17 cellular contexts compared by ENCODE assay signal in genomic region chr11:134519788-134520187, GRCh38.
DNase-seq lines count a peak whose midpoint lies in the region; ATAC-seq and TF ChIP-seq lines count a peak whose summit lies in the region.
"Had no signal": no experiment of that assay in that cellular context is flagged by ENCODE, and none has a peak within 500 bp of the region (broad histone marks: within the 10 kb centered on the region; RNA-seq: fewer than 3 reads in every experiment).

No MANE protein-coding gene starts in this region.

- TF ChIP-seq POLR2A in heart left ventricle (IDR thresholded peaks at IDR 0.05), result no peak
- no peak for TF ChIP-seq POLR2A in spleen (IDR thresholded peaks at IDR 0.05)

- CTCF ChIA-PET in Panc1 (lab: Charles Lee), result no interaction called here

- H3K9me3 ChIP-seq in heart left ventricle (no peaks in the 10 kb centered on the region), Panc1 (ENCODE audit: control insufficient read depth, insufficient read depth, low read depth, low read length) (no peaks in the 10 kb centered on the region), spleen (no peaks in the 10 kb centered on the region)
- H3K9me3 ChIP-seq: HAP-1 had no signal

- peaks cover 0 to 79% (median 3%) of the 10 kb centered on the region in 9 donors for H3K27me3 ChIP-seq in heart left ventricle
- peaks cover 8% of the 10 kb centered on the region; the same call in 1 of the 2 replicates for H3K27me3 ChIP-seq in Panc1 (ENCODE audit: control insufficient read depth, insufficient read depth, low read length)
- H3K27me3 ChIP-seq in spleen (replicated peaks in 1 of 7), result peaks cover 0 to 33% (median 0%) of the 10 kb centered on the region in 7 donors

- TF ChIP-seq CTCF in heart left ventricle (IDR thresholded peaks at IDR 0.05) (no peak), Panc1 (IDR thresholded peaks at IDR 0.05) (no peak), spleen (IDR thresholded peaks at IDR 0.05 in 8 of 11, conservative IDR thresholded peaks at IDR 0.05 in 3 of 11) (no peak)

- DNase-seq in Right ventricle myocardium superior (peak; percentile 30), heart left ventricle (no peak), Panc1 (ENCODE audit: low read depth, low spot score) (no peak), iPS-NIHi11 (ENCODE audit: low spot score) (peak; percentile 42), spleen (peak; percentile 47), NCI-H2196 treated with DMSO at 0.1 percent for 48 hours (lab: John Stamatoyannopoulos, UW; ENCODE audit: unreplicated experiment) (no peak)
- DNase-seq: DMS79, GM23248, MM.1S, NCI-H1048, NCI-H1417 treated with DMSO at 0.1 percent for 48 hours, NCI-H187, NCI-H2107, NCI-H226, NCI-H82 had no signal

- H3K4me1 ChIP-seq in heart left ventricle (no peaks in the 10 kb centered on the region), Panc1 (ENCODE audit: control insufficient read depth, insufficient read depth, low read length) (no peaks in the 10 kb centered on the region), spleen (no peaks in the 10 kb centered on the region)
- H3K4me1 ChIP-seq: HAP-1 had no signal

- POLR2A ChIA-PET in Panc1 (lab: Charles Lee), result no interaction called here

- intact Hi-C loops in Right ventricle myocardium superior (cut with DNase I), result no loop called here
- intact Hi-C loops in heart left ventricle (cut with DNase I), result no loop called here
- intact Hi-C loops in Panc1 (cut with micrococcal nuclease; ENCODE audit: unreplicated experiment), result no loop called here
- intact Hi-C loops in spleen (cut with DNase I; ENCODE audit: low total_unique reads), result no loop called here

- ATAC-seq in Right ventricle myocardium superior (ENCODE audit: poor library complexity), result no peak
- ATAC-seq in heart left ventricle, result no peak
- peak; percentile 20; the same call in 1 of the 2 replicates for ATAC-seq in Panc1
- ATAC-seq in GM18909 (IDR thresholded peaks at IDR 0.05; ENCODE audit: poor library complexity, unreplicated experiment), result no peak

- H3K36me3 ChIP-seq in heart left ventricle, result no peaks in the 10 kb centered on the region
- no peaks in the 10 kb centered on the region for H3K36me3 ChIP-seq in Panc1 (ENCODE audit: control insufficient read depth, insufficient read depth, low read length)
- H3K36me3 ChIP-seq in spleen, result no peaks in the 10 kb centered on the region
- H3K36me3 ChIP-seq: HAP-1 had no signal

- H3K4me3 ChIP-seq in heart left ventricle (no peak overlapping the region), Panc1 (ENCODE audit: low read depth in 2 of 2, low read length in 2 of 2) (no peak overlapping the region), spleen (no peak overlapping the region)
- H3K4me3 ChIP-seq: GM23248, HAP-1 had no signal

- no TSS peak for BruUV-seq in Panc1 (replicated peaks; lab: Mats Ljungman, UMichigan)

- H3K27ac ChIP-seq in heart left ventricle, result no peak overlapping the region
- no peak overlapping the region for H3K27ac ChIP-seq in Panc1 (ENCODE audit: low read length)
- no peak overlapping the region for H3K27ac ChIP-seq in spleen
- H3K27ac ChIP-seq: GM23248 had no signal

- in situ Hi-C loops in Panc1 (cut with HindIII; ENCODE audit: low pct_unique_long_range_greater_than_20kb, low sequenced_read_pairs), result no loop called here

- whole genome bisulfite sequencing in heart left ventricle, 4 donors, result 25 to 53% (median 30%) methylated on average over 7 of the region's 7 CpGs
- WGBS in spleen, 5 donors, result 20 to 47% (median 26%) methylated on average over 7 of the region's 7 CpGs

Comparison
In these comparisons a context has a peak if more than half of its experiments do, and no peak if none do; other contexts are left out.
1. DNase-seq: peak in Right ventricle myocardium superior (single experiment), iPS-NIHi11 (single experiment) and spleen (single experiment); none in heart left ventricle (0 of 5), Panc1 (single experiment) and NCI-H2196 treated with DMSO at 0.1 percent for 48 hours (single experiment).